21 cellular contexts compared by ENCODE assay signal in genomic region chr10:109451879-109452278, GRCh38.
"Had no signal": no experiment of that assay in that cellular context is flagged by ENCODE, and none has a peak within 500 bp of the region (broad histone marks: within the 10 kb centered on the region; RNA-seq: fewer than 3 reads in every experiment).

No MANE protein-coding gene starts in this region.

- H3K36me3 Mint-ChIP-seq: activated naive CD4-positive, alpha-beta T cell treated with anti-CD3 and anti-CD28 coated beads, Interleukin-2, amount 10 ng/mL, durations not matched to agents 7 days and 5 days; mesothelial cell of epicardium had no signal

- ATAC-seq: activated CD4-positive, CD25-positive, alpha-beta regulatory T cell treated with anti-CD3 and anti-CD28 coated beads, Interleukin-2, amount 50 U/mL, for 24 hours; activated naive CD8-positive, alpha-beta T cell treated with anti-CD3 and anti-CD28 coated beads, Interleukin-2, amount 50 U/mL, for 24 hours; lower lobe of right lung had no signal

- H3K27me3 ChIP-seq: uterus had no signal

- H3K4me1 ChIP-seq: colonic mucosa, lower lobe of right lung, uterus had no signal

- H3K27me3 Mint-ChIP-seq: central memory CD8-positive, alpha-beta T cell had no signal

- H3K27ac ChIP-seq: colonic mucosa, lower lobe of right lung, tibial nerve, uterus had no signal

- DNase-seq: activated CD4-positive, alpha-beta T cell treated with anti-CD3 and anti-CD28 coated beads, Interleukin-2, amount 10 ng/mL, durations not matched to agents 7 days and 5 days; activated CD8-positive, alpha-beta memory T cell treated with anti-CD3 and anti-CD28 coated beads, Interleukin-2, amount 50 U/mL, for 4 hours; activated effector memory CD4-positive, alpha-beta T cell treated with Interleukin-2 at 50 U/mL for 16 hours; activated naive CD4-positive, alpha-beta T cell treated with anti-CD3 and anti-CD28 coated beads, Interleukin-2, amount 10 ng/mL, durations not matched to agents 7 days and 5 days; activated naive CD8-positive, alpha-beta T cell treated with anti-CD3 and anti-CD28 coated beads, Interleukin-2, amount 50 U/mL, for 24 hours; activated T-cell treated with anti-CD3 and anti-CD28 coated beads, Interleukin-2, amount 50 U/mL, for 48 hours; anterior cingulate cortex; colonic mucosa; lower lobe of right lung; nucleus accumbens; retina; T1000; uterus had no signal

- H3K4me1 Mint-ChIP-seq: activated CD4-positive, alpha-beta T cell treated with anti-CD3 and anti-CD28 coated beads, Interleukin-2, amount 10 ng/mL, durations not matched to agents 7 days and 5 days; activated naive CD4-positive, alpha-beta T cell treated with anti-CD3 and anti-CD28 coated beads, Interleukin-2, amount 10 ng/mL, durations not matched to agents 7 days and 5 days; activated naive CD8-positive, alpha-beta T cell treated with anti-CD3 and anti-CD28 coated beads, Interleukin-2, amount 50 U/mL, for 24 hours; central memory CD8-positive, alpha-beta T cell; nephron had no signal

- H3K4me3 ChIP-seq: colonic mucosa, lower lobe of right lung, tibial nerve, uterus had no signal

- H3K4me3 Mint-ChIP-seq: activated CD4-positive, alpha-beta T cell treated with anti-CD3 and anti-CD28 coated beads, Interleukin-2, amount 10 ng/mL, durations not matched to agents 7 days and 5 days; activated naive CD4-positive, alpha-beta T cell treated with anti-CD3 and anti-CD28 coated beads, Interleukin-2, amount 10 ng/mL, durations not matched to agents 7 days and 5 days; activated naive CD8-positive, alpha-beta T cell treated with anti-CD3 and anti-CD28 coated beads, Interleukin-2, amount 50 U/mL, for 24 hours; central memory CD8-positive, alpha-beta T cell; mesothelial cell of epicardium; nephron; stimulated activated naive CD8-positive, alpha-beta T cell treated with anti-CD3 and anti-CD28 coated beads, Interleukin-15, Interleukin-2, amounts not matched to agents 100 ng/mL and 50 ng/mL, for 24 hours had no signal

- H3K36me3 ChIP-seq: colonic mucosa, lower lobe of right lung, tibial nerve, uterus had no signal

- H3K27ac Mint-ChIP-seq: activated CD4-positive, alpha-beta T cell treated with anti-CD3 and anti-CD28 coated beads, Interleukin-2, amount 10 ng/mL, durations not matched to agents 7 days and 5 days; activated naive CD4-positive, alpha-beta T cell treated with anti-CD3 and anti-CD28 coated beads, Interleukin-2, amount 10 ng/mL, durations not matched to agents 7 days and 5 days; activated naive CD8-positive, alpha-beta T cell treated with anti-CD3 and anti-CD28 coated beads, Interleukin-2, amount 50 U/mL, for 24 hours; mesothelial cell of epicardium; nephron; stimulated activated naive CD8-positive, alpha-beta T cell treated with anti-CD3 and anti-CD28 coated beads, Interleukin-15, Interleukin-2, amounts not matched to agents 100 ng/mL and 50 ng/mL, for 24 hours had no signal

- FAIRE-seq: frontal cortex, keratinocyte had no signal

- H3K9me3 Mint-ChIP-seq: activated CD4-positive, alpha-beta T cell treated with anti-CD3 and anti-CD28 coated beads, Interleukin-2, amount 10 ng/mL, durations not matched to agents 7 days and 5 days; activated naive CD8-positive, alpha-beta T cell treated with anti-CD3 and anti-CD28 coated beads, Interleukin-2, amount 50 U/mL, for 24 hours; mesothelial cell of epicardium; nephron; stimulated activated naive CD8-positive, alpha-beta T cell treated with anti-CD3 and anti-CD28 coated beads, Interleukin-15, Interleukin-2, amounts not matched to agents 100 ng/mL and 50 ng/mL, for 24 hours had no signal

- H3K9me3 ChIP-seq: colonic mucosa, lower lobe of right lung, uterus had no signal
